ENCODE assay signal across 8 cellular contexts in the genomic region with DNA sequence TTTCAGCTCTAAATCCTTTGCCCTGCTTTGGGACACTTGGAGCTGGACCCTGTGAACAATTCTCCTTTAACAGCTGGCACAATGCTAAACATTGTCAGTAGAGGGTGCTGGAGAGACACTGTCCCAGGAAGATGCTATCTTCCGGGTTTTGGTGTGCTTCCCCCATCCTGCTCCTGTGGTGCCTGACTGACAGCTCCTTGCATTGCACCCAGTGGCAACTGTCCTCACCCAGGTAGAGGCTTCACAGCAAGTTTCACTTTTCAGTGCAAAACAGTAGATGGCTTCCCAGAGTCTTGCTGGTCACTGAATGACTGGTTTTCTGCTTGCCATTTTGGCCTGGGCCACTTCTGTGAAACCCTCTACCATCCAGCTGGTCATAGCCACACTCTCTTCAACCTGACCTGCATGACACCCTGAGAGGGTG.
DNase-seq lines count a peak whose midpoint lies in the region; ATAC-seq and TF ChIP-seq lines count a peak whose summit lies in the region.

No MANE protein-coding gene starts in this region.

- no peaks in the 10 kb centered on the region for H3K4me1 ChIP-seq in left ventricle myocardium inferior
- no peaks in the 10 kb centered on the region for H3K4me1 ChIP-seq in gastroesophageal sphincter

- TF ChIP-seq CTCF in left ventricle myocardium inferior (IDR thresholded peaks at IDR 0.05; ENCODE audit: borderline replicate concordance) (peak; percentile 66), gastroesophageal sphincter (IDR thresholded peaks at IDR 0.05) (peak in 1 of 4 experiments; percentile 10)

- peak; percentile 9; the same call in 1 of the 2 replicates for TF ChIP-seq RAD21 in Ishikawa (IDR thresholded peaks at IDR 0.05; ENCODE audit: low read depth)

- no peak overlapping the region for H3K27ac ChIP-seq in left ventricle myocardium inferior (replicated peaks)
- no peak overlapping the region for H3K27ac ChIP-seq in gastroesophageal sphincter

- intact Hi-C loops in left ventricle myocardium inferior (cut with micrococcal nuclease): no loop called here

- no peak overlapping the region for H3K4me3 ChIP-seq in left ventricle myocardium inferior
- H3K4me3 ChIP-seq in gastroesophageal sphincter: no peak overlapping the region

- peak; percentile 2 for DNase-seq in stimulated activated CD4-positive, alpha-beta T cell treated with anti-CD3 and anti-CD28 coated beads, Interleukin-1b, Interleukin-23, amount 100 ng/mL, for 48 hours
- no peak for DNase-seq in stimulated activated CD4-positive, alpha-beta T cell treated with anti-CD3 and anti-CD28 coated beads, Interleukin-4, amount 100 ng/mL, for 1 hour
- DNase-seq in H4 (ENCODE audit: low spot score) (peak; percentile 73), SKM-1 treated with dmso at 0.1 percent for 144 hours (lab: John Stamatoyannopoulos, UW; ENCODE audit: unreplicated experiment) (peak; percentile 15), left ventricle myocardium inferior (no peak), putamen (ENCODE audit: low spot score) (no peak)

- WGBS in gastroesophageal sphincter (ENCODE audit: low coverage in 1 of 2), 2 donors: 13 to 40% methylated on average over 1 of the region's 1 CpG

- H3K9me3 ChIP-seq in left ventricle myocardium inferior (replicated peaks): no peaks in the 10 kb centered on the region
- no peaks in the 10 kb centered on the region for H3K9me3 ChIP-seq in gastroesophageal sphincter

- no peaks in the 10 kb centered on the region for H3K27me3 ChIP-seq in left ventricle myocardium inferior (ENCODE audit: low read depth)
- H3K27me3 ChIP-seq in gastroesophageal sphincter: no peaks in the 10 kb centered on the region

- H3K36me3 ChIP-seq in left ventricle myocardium inferior: no peaks in the 10 kb centered on the region
- no peaks in the 10 kb centered on the region for H3K36me3 ChIP-seq in gastroesophageal sphincter

- TF ChIP-seq EP300 in Ishikawa (IDR thresholded peaks at IDR 0.05; ENCODE audit: borderline replicate concordance) (no peak), gastroesophageal sphincter (IDR thresholded peaks at IDR 0.05) (no peak)

- no peak for TF ChIP-seq POLR2A in gastroesophageal sphincter (IDR thresholded peaks at IDR 0.05)

- ATAC-seq in gastroesophageal sphincter: no peak

TF ChIP-seq in Ishikawa, 13 proteins besides CTCF, POLR2A, EP300 and RAD21:
- TF ChIP-seq, protein P1, sequence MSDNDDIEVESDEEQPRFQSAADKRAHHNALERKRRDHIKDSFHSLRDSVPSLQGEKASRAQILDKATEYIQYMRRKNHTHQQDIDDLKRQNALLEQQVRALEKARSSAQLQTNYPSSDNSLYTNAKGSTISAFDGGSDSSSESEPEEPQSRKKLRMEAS (IDR thresholded peaks at IDR 0.05): no peak
- TF ChIP-seq EGR1 (IDR thresholded peaks at IDR 0.05) (no peak), NFIC (IDR thresholded peaks at IDR 0.05) (no peak), TAF1 (IDR thresholded peaks at IDR 0.05; ENCODE audit: low read depth) (no peak), TEAD4 (IDR thresholded peaks at IDR 0.05) (no peak), CREB1 (IDR thresholded peaks at IDR 0.05; ENCODE audit: low read depth) (no peak), ZBTB7A (IDR thresholded peaks at IDR 0.05; ENCODE audit: low read depth) (no peak), TCF12 (IDR thresholded peaks at IDR 0.05; ENCODE audit: low read depth) (no peak), FOXM1 (IDR thresholded peaks at IDR 0.05; ENCODE audit: borderline replicate concordance, low read depth) (no peak), YY1 (IDR thresholded peaks at IDR 0.05; ENCODE audit: low read depth) (no peak), CEBPB (IDR thresholded peaks at IDR 0.05) (no peak)
- TF ChIP-seq, protein P2, sequence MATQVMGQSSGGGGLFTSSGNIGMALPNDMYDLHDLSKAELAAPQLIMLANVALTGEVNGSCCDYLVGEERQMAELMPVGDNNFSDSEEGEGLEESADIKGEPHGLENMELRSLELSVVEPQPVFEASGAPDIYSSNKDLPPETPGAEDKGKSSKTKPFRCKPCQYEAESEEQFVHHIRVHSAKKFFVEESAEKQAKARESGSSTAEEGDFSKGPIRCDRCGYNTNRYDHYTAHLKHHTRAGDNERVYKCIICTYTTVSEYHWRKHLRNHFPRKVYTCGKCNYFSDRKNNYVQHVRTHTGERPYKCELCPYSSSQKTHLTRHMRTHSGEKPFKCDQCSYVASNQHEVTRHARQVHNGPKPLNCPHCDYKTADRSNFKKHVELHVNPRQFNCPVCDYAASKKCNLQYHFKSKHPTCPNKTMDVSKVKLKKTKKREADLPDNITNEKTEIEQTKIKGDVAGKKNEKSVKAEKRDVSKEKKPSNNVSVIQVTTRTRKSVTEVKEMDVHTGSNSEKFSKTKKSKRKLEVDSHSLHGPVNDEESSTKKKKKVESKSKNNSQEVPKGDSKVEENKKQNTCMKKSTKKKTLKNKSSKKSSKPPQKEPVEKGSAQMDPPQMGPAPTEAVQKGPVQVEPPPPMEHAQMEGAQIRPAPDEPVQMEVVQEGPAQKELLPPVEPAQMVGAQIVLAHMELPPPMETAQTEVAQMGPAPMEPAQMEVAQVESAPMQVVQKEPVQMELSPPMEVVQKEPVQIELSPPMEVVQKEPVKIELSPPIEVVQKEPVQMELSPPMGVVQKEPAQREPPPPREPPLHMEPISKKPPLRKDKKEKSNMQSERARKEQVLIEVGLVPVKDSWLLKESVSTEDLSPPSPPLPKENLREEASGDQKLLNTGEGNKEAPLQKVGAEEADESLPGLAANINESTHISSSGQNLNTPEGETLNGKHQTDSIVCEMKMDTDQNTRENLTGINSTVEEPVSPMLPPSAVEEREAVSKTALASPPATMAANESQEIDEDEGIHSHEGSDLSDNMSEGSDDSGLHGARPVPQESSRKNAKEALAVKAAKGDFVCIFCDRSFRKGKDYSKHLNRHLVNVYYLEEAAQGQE (IDR thresholded peaks at IDR 0.05; ENCODE audit: low read depth): no peak
- TF ChIP-seq, protein P3, sequence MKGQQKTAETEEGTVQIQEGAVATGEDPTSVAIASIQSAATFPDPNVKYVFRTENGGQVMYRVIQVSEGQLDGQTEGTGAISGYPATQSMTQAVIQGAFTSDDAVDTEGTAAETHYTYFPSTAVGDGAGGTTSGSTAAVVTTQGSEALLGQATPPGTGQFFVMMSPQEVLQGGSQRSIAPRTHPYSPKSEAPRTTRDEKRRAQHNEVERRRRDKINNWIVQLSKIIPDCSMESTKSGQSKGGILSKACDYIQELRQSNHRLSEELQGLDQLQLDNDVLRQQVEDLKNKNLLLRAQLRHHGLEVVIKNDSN (IDR thresholded peaks at IDR 0.05): no peak

Comparison
In these comparisons a context has a peak if more than half of its experiments do, and no peak if none do; other contexts are left out.
1. DNase-seq: peak in stimulated activated CD4-positive, alpha-beta T cell treated with anti-CD3 and anti-CD28 coated beads, Interleukin-1b, Interleukin-23, amount 100 ng/mL, for 48 hours (single experiment), H4 (single experiment) and SKM-1 treated with dmso at 0.1 percent for 144 hours (single experiment); none in stimulated activated CD4-positive, alpha-beta T cell treated with anti-CD3 and anti-CD28 coated beads, Interleukin-4, amount 100 ng/mL, for 1 hour (single experiment), left ventricle myocardium inferior (single experiment) and putamen (single experiment).